ENCODE assay signal across 8 cellular contexts in genomic region chr14:101964297-101965144, GRCh38. TPM values are rescaled to one million over a fixed set of nuclear protein-coding genes. Genes with fewer than 3 reads are reported as not detected.
A peak's percentile ranks its signal among the peaks of the same experiment; 100 is the strongest.
DNase-seq lines count a peak whose midpoint lies in the region; ATAC-seq and TF ChIP-seq lines count a peak whose summit lies in the region.

TSS of gene DYNC1H1 (plus strand) at chr14:101964573. CDS start at chr14:101964692, 119 bp downstream.

- H2AFZ ChIP-seq in KMS-11 (ENCODE audit: low read depth) = peak within 1 kb of the TSS; percentile 45

- H4K20me1 ChIP-seq in KMS-11 (ENCODE audit: insufficient read depth) = peaks cover 6% of the 10 kb centered on the region; the same call in 1 of the 2 replicates

- peak within 1 kb of the TSS; percentile 76 for H3K27ac ChIP-seq in KMS-11

- peaks cover 3% of the 10 kb centered on the region; the same call in 1 of the 2 replicates for H3K36me3 ChIP-seq in KMS-11 (ENCODE audit: insufficient read depth)

- H3K79me2 ChIP-seq in KMS-11 (ENCODE audit: insufficient read depth, low read depth) = peaks cover 50% of the 10 kb centered on the region

- peak within 1 kb of the TSS; percentile 91 for H3K4me2 ChIP-seq in KMS-11

- peak within 1 kb of the TSS; percentile 82 for H3K9ac ChIP-seq in KMS-11

- H3K4me3 ChIP-seq in KMS-11 (IDR thresholded peaks at IDR 0.05; ENCODE audit: insufficient read depth, low read depth, low read length) = no peak within 1 kb of the TSS
- peak within 1 kb of the TSS; percentile 95 for H3K4me3 ChIP-seq in epithelial cell of proximal tubule (ENCODE audit: low read depth, low read length)

- H3K27me3 ChIP-seq in KMS-11 (ENCODE audit: insufficient read depth, low read depth) = no peaks in the 10 kb centered on the region

- peaks cover 52% of the 10 kb centered on the region for H3K4me1 ChIP-seq in KMS-11 (ENCODE audit: low read depth, poor library complexity, severe bottlenecking)

- ATAC-seq in GM21723 (IDR thresholded peaks at IDR 0.05; ENCODE audit: unreplicated experiment) = peak; percentile 75

- peak; percentile 68 for DNase-seq in DMS153 (lab: John Stamatoyannopoulos, UW)
- peak; percentile 89 for DNase-seq in activated T-cell treated with anti-CD3 and anti-CD28 coated beads, Interleukin-2, amount 50 U/mL, for 1 hour
- no peak for DNase-seq in epithelial cell of proximal tubule (ENCODE audit: low read depth)
- DNase-seq in mucosa of gallbladder (ENCODE audit: low spot score) = peak; percentile 91
- peak; percentile 71 to 75 for DNase-seq in stimulated activated CD8-positive, alpha-beta memory T cell treated with anti-CD3 and anti-CD28 coated beads, Interleukin-4, amount 100 ng/mL, for 1 hour (ENCODE audit: low read depth in 2 of 2, low spot score in 1 of 2)

- TF ChIP-seq CTCF in KMS-11 (conservative IDR thresholded peaks at IDR 0.05; ENCODE audit: low read depth, low read length) = no peak
- TF ChIP-seq CTCF in epithelial cell of proximal tubule (conservative IDR thresholded peaks at IDR 0.05; ENCODE audit: low read depth, low read length) = no peak

TF ChIP-seq in PFSK-1, 5 proteins besides CTCF, POLR2A, EP300 and RAD21:
- TF ChIP-seq POLR2AphosphoS5 (IDR thresholded peaks at IDR 0.05; ENCODE audit: low read depth, low read length) (peak; percentile 91), TAF1 (IDR thresholded peaks at IDR 0.05; ENCODE audit: borderline replicate concordance, insufficient read depth, low read length) (peak; percentile 80; the same call in 1 of the 2 replicates), SIN3A (IDR thresholded peaks at IDR 0.05; ENCODE audit: borderline replicate concordance, insufficient read depth, low read length) (no peak)

RNA-seq across cellular contexts. Expression of gene DYNC1H1, which starts in this region (rescaled TPM):
- polyA plus RNA-seq in PFSK-1 (2012; ENCODE audit: insufficient read length, low read depth) = 291 TPM
- total RNA-seq in epithelial cell of proximal tubule (300 and 402 TPM in 2 replicates), mucosa of gallbladder (485 TPM)
